Comparison of ENCODE assay signal across 22 cellular contexts in genomic region chr5:80069251-80069650, GRCh38. TPM values are rescaled to one million over a fixed set of nuclear protein-coding genes. Genes with fewer than 3 reads are reported as not detected.
DNase-seq lines count a peak whose midpoint lies in the region; ATAC-seq and TF ChIP-seq lines count a peak whose summit lies in the region.
"Had no signal": no experiment of that assay in that cellular context is flagged by ENCODE, and none has a peak within 500 bp of the region (broad histone marks: within the 10 kb centered on the region; RNA-seq: fewer than 3 reads in every experiment).

No MANE protein-coding gene starts in this region.

- H3K36me3 Mint-ChIP-seq in activated CD8-positive, alpha-beta memory T cell treated with anti-CD3 and anti-CD28 coated beads, Interleukin-2, amount 10 ng/mL, durations not matched to agents 7 days and 5 days, result no peaks in the 10 kb centered on the region
- no peaks in the 10 kb centered on the region for H3K36me3 Mint-ChIP-seq in activated CD4-positive, alpha-beta T cell treated with anti-CD3 and anti-CD28 coated beads, Interleukin-2, amount 10 ng/mL, durations not matched to agents 24 days and 14 days (ENCODE audit: low read depth)
- H3K36me3 Mint-ChIP-seq: natural killer cell had no signal

- peaks cover 0 to 33% (median 0%) of the 10 kb centered on the region in 3 donors for H3K36me3 ChIP-seq in tibial nerve
- H3K36me3 ChIP-seq: colonic mucosa, Peyer's patch, upper lobe of left lung had no signal

- no peaks in the 10 kb centered on the region for H3K9me3 ChIP-seq in tibial nerve
- H3K9me3 ChIP-seq: body of pancreas, colonic mucosa, Peyer's patch, upper lobe of left lung had no signal

- no peaks in the 10 kb centered on the region for H3K27me3 ChIP-seq in tibial nerve
- H3K27me3 ChIP-seq: body of pancreas, colonic mucosa, Peyer's patch, upper lobe of left lung had no signal

- no peak for TF ChIP-seq CTCF in tibial nerve (IDR thresholded peaks at IDR 0.05)

- WGBS in tibial nerve, 2 donors, result 35 to 47% methylated on average over 2 of the region's 2 CpGs

- no peak for DNase-seq in activated CD8-positive, alpha-beta memory T cell treated with anti-CD3 and anti-CD28 coated beads, Interleukin-2, amount 10 ng/mL, durations not matched to agents 7 days and 5 days
- DNase-seq in activated CD8-positive, alpha-beta memory T cell treated with anti-CD3 and anti-CD28 coated beads, Interleukin-2, amount 50 U/mL, for 48 hours, result no peak
- peak; percentile 97 for DNase-seq in NCI-H1694 treated with DMSO at 0.1 percent for 48 hours (lab: John Stamatoyannopoulos, UW)
- DNase-seq in fibroblast of gingiva (ENCODE audit: low read depth), result peak; percentile 84
- no peak for DNase-seq in tibial nerve (ENCODE audit: low spot score in 2 of 2)
- DNase-seq in activated CD4-positive, alpha-beta T cell treated with anti-CD3 and anti-CD28 coated beads, Interleukin-2, amount 10 ng/mL, durations not matched to agents 24 days and 14 days, result no peak
- DNase-seq: activated CD4-positive, CD25-positive, alpha-beta regulatory T cell; activated CD8-positive, alpha-beta T cell treated with anti-CD3 and anti-CD28 coated beads for 36 hours; body of pancreas; CD4-positive, CD25-positive, alpha-beta regulatory T cell; DMS53; kidney glomerular epithelial cell; natural killer cell; Peyer's patch; stimulated activated CD4-positive, alpha-beta T cell treated with anti-CD3 and anti-CD28 coated beads, Interleukin-1b, Interleukin-23, amount 100 ng/mL, for 48 hours had no signal

- H3K9me3 Mint-ChIP-seq in activated CD8-positive, alpha-beta memory T cell treated with anti-CD3 and anti-CD28 coated beads, Interleukin-2, amount 10 ng/mL, durations not matched to agents 7 days and 5 days (ENCODE audit: low read depth), result no peaks in the 10 kb centered on the region
- no peaks in the 10 kb centered on the region for H3K9me3 Mint-ChIP-seq in activated CD4-positive, alpha-beta T cell treated with anti-CD3 and anti-CD28 coated beads, Interleukin-2, amount 10 ng/mL, durations not matched to agents 24 days and 14 days
- H3K9me3 Mint-ChIP-seq: activated CD8-positive, alpha-beta T cell treated with anti-CD3 and anti-CD28 coated beads for 36 hours; CD4-positive, CD25-positive, alpha-beta regulatory T cell; natural killer cell; stimulated activated naive CD8-positive, alpha-beta T cell treated with anti-CD3 and anti-CD28 coated beads, Interleukin-15, Interleukin-2, amounts not matched to agents 100 ng/mL and 50 ng/mL, for 24 hours had no signal

- peaks cover 0 to 23% (median 3%) of the 10 kb centered on the region in 4 donors for H3K4me1 ChIP-seq in tibial nerve
- H3K4me1 ChIP-seq: body of pancreas, colonic mucosa, Peyer's patch had no signal

- peak overlapping the region; percentile 17 for H3K27ac Mint-ChIP-seq in activated CD8-positive, alpha-beta memory T cell treated with anti-CD3 and anti-CD28 coated beads, Interleukin-2, amount 10 ng/mL, durations not matched to agents 7 days and 5 days
- no peak overlapping the region for H3K27ac Mint-ChIP-seq in activated CD4-positive, alpha-beta T cell treated with anti-CD3 and anti-CD28 coated beads, Interleukin-2, amount 10 ng/mL, durations not matched to agents 24 days and 14 days
- H3K27ac Mint-ChIP-seq: activated CD8-positive, alpha-beta T cell treated with anti-CD3 and anti-CD28 coated beads for 36 hours; activated naive CD8-positive, alpha-beta T cell; natural killer cell had no signal

- CTCF ChIA-PET in activated CD8-positive, alpha-beta memory T cell treated with anti-CD3 and anti-CD28 coated beads, Interleukin-2, amount 10 ng/mL, durations not matched to agents 7 days and 5 days (lab: Charles Lee), result no interaction called here

- peak overlapping the region in 3 of 4 donors; percentile 56 to 81 (median 78) for H3K27ac ChIP-seq in tibial nerve
- H3K27ac ChIP-seq: body of pancreas, colonic mucosa, Peyer's patch had no signal

- no peak for TF ChIP-seq EP300 in tibial nerve (IDR thresholded peaks at IDR 0.05)

- no peaks in the 10 kb centered on the region for H3K27me3 Mint-ChIP-seq in activated CD8-positive, alpha-beta memory T cell treated with anti-CD3 and anti-CD28 coated beads, Interleukin-2, amount 10 ng/mL, durations not matched to agents 7 days and 5 days
- H3K27me3 Mint-ChIP-seq in activated CD4-positive, alpha-beta T cell treated with anti-CD3 and anti-CD28 coated beads, Interleukin-2, amount 10 ng/mL, durations not matched to agents 24 days and 14 days, result peaks cover 2% of the 10 kb centered on the region
- H3K27me3 Mint-ChIP-seq: activated CD8-positive, alpha-beta T cell treated with anti-CD3 and anti-CD28 coated beads for 36 hours; activated naive CD8-positive, alpha-beta T cell; stimulated activated naive CD8-positive, alpha-beta T cell treated with anti-CD3 and anti-CD28 coated beads, Interleukin-15, Interleukin-2, amounts not matched to agents 100 ng/mL and 50 ng/mL, for 24 hours had no signal

- no peak for ATAC-seq in activated CD8-positive, alpha-beta memory T cell treated with anti-CD3 and anti-CD28 coated beads, Interleukin-2, amount 10 ng/mL, durations not matched to agents 7 days and 5 days
- ATAC-seq in HG03135 (IDR thresholded peaks at IDR 0.05; ENCODE audit: unreplicated experiment) (no peak), GM21390 (IDR thresholded peaks at IDR 0.05; ENCODE audit: unreplicated experiment) (no peak)
- ATAC-seq: activated CD8-positive, alpha-beta T cell treated with anti-CD3 and anti-CD28 coated beads for 36 hours; body of pancreas; SK-N-SH treated with all-trans-retinoic acid at 6 μM for 48 hours had no signal

- H3K4me1 Mint-ChIP-seq in activated CD8-positive, alpha-beta memory T cell treated with anti-CD3 and anti-CD28 coated beads, Interleukin-2, amount 10 ng/mL, durations not matched to agents 7 days and 5 days, result peaks cover 20% of the 10 kb centered on the region
- H3K4me1 Mint-ChIP-seq in activated CD4-positive, alpha-beta T cell treated with anti-CD3 and anti-CD28 coated beads, Interleukin-2, amount 10 ng/mL, durations not matched to agents 24 days and 14 days, result peaks cover 4% of the 10 kb centered on the region
- H3K4me1 Mint-ChIP-seq: CD4-positive, CD25-positive, alpha-beta regulatory T cell had no signal

- H3K4me3 ChIP-seq in tibial nerve, result no peak overlapping the region
- H3K4me3 ChIP-seq: body of pancreas, colonic mucosa, Peyer's patch, upper lobe of left lung had no signal

- intact Hi-C loops in activated CD4-positive, alpha-beta T cell treated with anti-CD3 and anti-CD28 coated beads, Interleukin-2, amount 10 ng/mL, durations not matched to agents 24 days and 14 days (cut with micrococcal nuclease), result no loop called here

- H3K4me3 Mint-ChIP-seq in activated CD8-positive, alpha-beta memory T cell treated with anti-CD3 and anti-CD28 coated beads, Interleukin-2, amount 10 ng/mL, durations not matched to agents 7 days and 5 days, result no peak overlapping the region
- H3K4me3 Mint-ChIP-seq in activated CD4-positive, alpha-beta T cell treated with anti-CD3 and anti-CD28 coated beads, Interleukin-2, amount 10 ng/mL, durations not matched to agents 24 days and 14 days, result no peak overlapping the region
- H3K4me3 Mint-ChIP-seq: activated CD8-positive, alpha-beta T cell treated with anti-CD3 and anti-CD28 coated beads for 36 hours; activated naive CD8-positive, alpha-beta T cell; CD4-positive, CD25-positive, alpha-beta regulatory T cell; natural killer cell; stimulated activated naive CD8-positive, alpha-beta T cell treated with anti-CD3 and anti-CD28 coated beads, Interleukin-15, Interleukin-2, amounts not matched to agents 100 ng/mL and 50 ng/mL, for 24 hours had no signal

- TF ChIP-seq POLR2A in tibial nerve (IDR thresholded peaks at IDR 0.05), result no peak

RNA-seq across cellular contexts. Expression of gene THBS4, which starts 34.1 kb away (rescaled TPM):
- 1 to 10 TPM; 3.4 to 3.6 TPM for total RNA-seq in activated CD8-positive, alpha-beta memory T cell treated with anti-CD3 and anti-CD28 coated beads, Interleukin-2, amount 10 ng/mL, durations not matched to agents 7 days and 5 days
- 100 to 1,000 TPM in 3 of 4 donors, 10 to 100 TPM in 1; 99.0 to 376 (median 157) TPM for total RNA-seq in tibial nerve
- total RNA-seq in activated CD4-positive, alpha-beta T cell treated with anti-CD3 and anti-CD28 coated beads, Interleukin-2, amount 10 ng/mL, durations not matched to agents 24 days and 14 days, result 1.3 and 2.1 TPM in 2 replicates
- total RNA-seq: CD4-positive, CD25-positive, alpha-beta regulatory T cell had no signal

Comparison
In these comparisons a context has a peak if more than half of its experiments do, and no peak if none do; other contexts are left out.
1. DNase-seq: peak in NCI-H1694 treated with DMSO at 0.1 percent for 48 hours (single experiment) and fibroblast of gingiva (single experiment); none in activated CD8-positive, alpha-beta memory T cell treated with anti-CD3 and anti-CD28 coated beads, Interleukin-2, amount 10 ng/mL, durations not matched to agents 7 days and 5 days (single experiment), activated CD8-positive, alpha-beta memory T cell treated with anti-CD3 and anti-CD28 coated beads, Interleukin-2, amount 50 U/mL, for 48 hours (single experiment), tibial nerve (0 of 2) and activated CD4-positive, alpha-beta T cell treated with anti-CD3 and anti-CD28 coated beads, Interleukin-2, amount 10 ng/mL, durations not matched to agents 24 days and 14 days (single experiment).
2. RNA of gene THBS4, which starts 34.1 kb away (total RNA-seq): 99.0 to 376 TPM in tibial nerve; 3.4 to 3.6 TPM in activated CD8-positive, alpha-beta memory T cell treated with anti-CD3 and anti-CD28 coated beads, Interleukin-2, amount 10 ng/mL, durations not matched to agents 7 days and 5 days and 1.3 to 2.1 TPM in activated CD4-positive, alpha-beta T cell treated with anti-CD3 and anti-CD28 coated beads, Interleukin-2, amount 10 ng/mL, durations not matched to agents 24 days and 14 days; every median in the first group is over 10 times any median in the second.